Comparison of ENCODE assay signal across 11 cellular contexts in the genomic region with DNA sequence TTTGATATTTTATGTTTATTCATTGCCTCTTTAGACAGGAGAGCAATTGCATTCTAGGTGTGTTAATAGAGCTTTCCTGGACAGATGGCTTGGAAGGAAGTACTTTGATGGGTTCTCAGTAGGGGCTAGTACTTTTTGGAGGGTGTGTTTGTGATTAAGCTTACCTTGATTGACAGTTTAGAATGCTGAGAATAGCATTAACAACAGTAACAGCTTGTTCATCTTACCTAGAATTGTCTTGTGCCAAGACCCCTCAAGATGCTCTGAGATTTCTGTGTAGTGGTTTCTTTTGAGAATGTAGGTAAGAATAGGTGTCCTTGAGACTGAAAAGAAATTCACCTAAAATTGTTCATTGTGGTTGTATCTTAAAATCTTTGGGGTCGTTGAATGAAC. TPM values are rescaled to one million over a fixed set of nuclear protein-coding genes. Genes with fewer than 3 reads are reported as not detected.
DNase-seq lines count a peak whose midpoint lies in the region; ATAC-seq, FAIRE-seq and TF ChIP-seq lines count a peak whose summit lies in the region.
"Had no signal": no experiment of that assay in that cellular context is flagged by ENCODE, and none has a peak within 500 bp of the region (broad histone marks: within the 10 kb centered on the region; RNA-seq: fewer than 3 reads in every experiment).

No MANE protein-coding gene starts in this region.

- no peaks in the 10 kb centered on the region for H3K9me3 ChIP-seq in astrocyte (ENCODE audit: insufficient read depth, low read depth, low read length)

- no peak for ATAC-seq in natural killer cell treated with Interleukin-12 subunit alpha and Interleukin-12 subunit beta and Interleukin-15 and Interleukin-18, amount 100 ng/mL, for 72 hours
- ATAC-seq in GM18517 (IDR thresholded peaks at IDR 0.05; ENCODE audit: unreplicated experiment) = no peak
- no peak for ATAC-seq in HG02610 (IDR thresholded peaks at IDR 0.05; ENCODE audit: unreplicated experiment)

- no peak overlapping the region for H3K4me3 ChIP-seq in astrocyte (ENCODE audit: insufficient read depth, low read depth, low read length)

- peaks cover 98% of the 10 kb centered on the region for H3K79me2 ChIP-seq in astrocyte (ENCODE audit: insufficient read depth, low read length)

- H3K27me3 ChIP-seq in astrocyte (ENCODE audit: insufficient read depth, low read length) = no peaks in the 10 kb centered on the region

- intact Hi-C loops in Calu3 (cut with micrococcal nuclease; ENCODE audit: unreplicated experiment) = loop anchor here (5.0 kb wide), 1 partner anchor 42 kb away; no protein-coding TSS in a partner anchor

- H2AFZ ChIP-seq in astrocyte (ENCODE audit: low read depth, low read length) = no peak overlapping the region

- peak overlapping the region; percentile 24 for H3K4me3 Mint-ChIP-seq in Calu3 (ENCODE audit: low read depth, unreplicated experiment)
- H3K4me3 Mint-ChIP-seq in astrocyte (ENCODE audit: unreplicated experiment) = peak overlapping the region; percentile 30
- peak overlapping the region; percentile 15 for H3K4me3 Mint-ChIP-seq in natural killer cell treated with Interleukin-12 subunit alpha and Interleukin-12 subunit beta and Interleukin-15 and Interleukin-18, amount 100 ng/mL, for 72 hours

- no peaks in the 10 kb centered on the region for H3K27me3 Mint-ChIP-seq in Calu3 (ENCODE audit: unreplicated experiment)
- H3K27me3 Mint-ChIP-seq in astrocyte (ENCODE audit: low read depth, unreplicated experiment) = no peaks in the 10 kb centered on the region
- H3K27me3 Mint-ChIP-seq in natural killer cell treated with Interleukin-12 subunit alpha and Interleukin-12 subunit beta and Interleukin-15 and Interleukin-18, amount 100 ng/mL, for 72 hours = no peaks in the 10 kb centered on the region

- peaks cover 31% of the 10 kb centered on the region for H3K4me1 ChIP-seq in astrocyte (ENCODE audit: insufficient read depth, low read length)

- H3K9me3 Mint-ChIP-seq in Calu3 (ENCODE audit: low read depth, unreplicated experiment) (no peaks in the 10 kb centered on the region), astrocyte (ENCODE audit: unreplicated experiment) (no peaks in the 10 kb centered on the region)
- H3K9me3 Mint-ChIP-seq in natural killer cell treated with Interleukin-12 subunit alpha and Interleukin-12 subunit beta and Interleukin-15 and Interleukin-18, amount 100 ng/mL, for 72 hours = no peaks in the 10 kb centered on the region
- H3K9me3 Mint-ChIP-seq: H9 had no signal

- peak overlapping the region; percentile 5 for H3K9ac ChIP-seq in astrocyte (ENCODE audit: low read length)

- no peaks in the 10 kb centered on the region for H3K36me3 ChIP-seq in astrocyte (ENCODE audit: insufficient read depth, low read length)

- H3K36me3 Mint-ChIP-seq in Calu3 (ENCODE audit: insufficient read depth, unreplicated experiment) (peaks cover 12% of the 10 kb centered on the region), astrocyte (ENCODE audit: low read depth, unreplicated experiment) (no peaks in the 10 kb centered on the region)
- H3K36me3 Mint-ChIP-seq in natural killer cell treated with Interleukin-12 subunit alpha and Interleukin-12 subunit beta and Interleukin-15 and Interleukin-18, amount 100 ng/mL, for 72 hours = no peaks in the 10 kb centered on the region

- no TSS peak for BruUV-seq in Calu3 (replicated peaks; lab: Mats Ljungman, UMichigan)

- H3K4me1 Mint-ChIP-seq in Calu3 (ENCODE audit: low read depth, unreplicated experiment) (peaks cover 80% of the 10 kb centered on the region), astrocyte (ENCODE audit: low read depth, unreplicated experiment) (peaks cover 43% of the 10 kb centered on the region)
- H3K4me1 Mint-ChIP-seq in natural killer cell treated with Interleukin-12 subunit alpha and Interleukin-12 subunit beta and Interleukin-15 and Interleukin-18, amount 100 ng/mL, for 72 hours (ENCODE audit: low read depth in 2 of 2) = peaks cover 57 to 80% of the 10 kb centered on the region in 2 donors

- peaks cover 79% of the 10 kb centered on the region for H4K20me1 ChIP-seq in astrocyte (ENCODE audit: insufficient read depth, low read length)

- no peak for FAIRE-seq in astrocyte (lab: Jason Lieb, UNC)

- CTCF ChIA-PET in Calu3 (lab: Charles Lee) = interaction anchor here (0.5 to 1.3 kb wide), 5 partner anchors 9 to 390 kb away, joined by 3 to 5 read pairs (median 4); no protein-coding TSS in a partner anchor

- H3K4me2 ChIP-seq in astrocyte (ENCODE audit: low read length) = peak overlapping the region; percentile 75

- peak overlapping the region; percentile 62 for H3K27ac ChIP-seq in astrocyte (ENCODE audit: low read depth, low read length)

- H3K27ac Mint-ChIP-seq in Calu3 (ENCODE audit: unreplicated experiment) (peak overlapping the region; percentile 70), astrocyte (ENCODE audit: unreplicated experiment) (peak overlapping the region; percentile 49)
- peak overlapping the region; percentile 64 to 83 for H3K27ac Mint-ChIP-seq in natural killer cell treated with Interleukin-12 subunit alpha and Interleukin-12 subunit beta and Interleukin-15 and Interleukin-18, amount 100 ng/mL, for 72 hours

- no peak for DNase-seq in Calu3
- DNase-seq in NCI-H2171 treated with DMSO at 0.1 percent for 48 hours (lab: John Stamatoyannopoulos, UW) = peak; percentile 83
- no peak for DNase-seq in astrocyte (ENCODE audit: low read depth)
- no peak for DNase-seq in natural killer cell treated with Interleukin-12 subunit alpha and Interleukin-12 subunit beta and Interleukin-15 and Interleukin-18, amount 100 ng/mL, for 72 hours (ENCODE audit: low spot score)
- DNase-seq in effector CD8-positive, alpha-beta T cell (lab: John Stamatoyannopoulos, UW) = no peak
- DNase-seq in SW 1271 (lab: John Stamatoyannopoulos, UW) = no peak
- DNase-seq: H9; NCI-H1092; stimulated activated CD4-positive, alpha-beta T cell treated with anti-CD3 and anti-CD28 coated beads, Interleukin-4, amount 100 ng/mL, for 4 hours had no signal

- TF ChIP-seq CTCF in Calu3 (IDR thresholded peaks at IDR 0.05; ENCODE audit: unreplicated experiment) = no peak
- no peak for TF ChIP-seq CTCF in astrocyte (IDR thresholded peaks at IDR 0.05; ENCODE audit: insufficient read depth, low read depth, low read length)

RNA-seq across cellular contexts. Expression of a gene that starts 6.2 kb away (rescaled TPM):
- 70.7 and 80.8 TPM in 2 replicates for total RNA-seq in Calu3 (2022)
- total RNA-seq in astrocyte = 38.1 and 40.1 TPM in 2 replicates
- total RNA-seq in natural killer cell treated with Interleukin-12 subunit alpha and Interleukin-12 subunit beta and Interleukin-15 and Interleukin-18, amount 100 ng/mL, for 72 hours = 10 to 100 TPM; 70.0 to 75.3 TPM
